ENCODE assay signal across 1 cellular context in the genomic region with DNA sequence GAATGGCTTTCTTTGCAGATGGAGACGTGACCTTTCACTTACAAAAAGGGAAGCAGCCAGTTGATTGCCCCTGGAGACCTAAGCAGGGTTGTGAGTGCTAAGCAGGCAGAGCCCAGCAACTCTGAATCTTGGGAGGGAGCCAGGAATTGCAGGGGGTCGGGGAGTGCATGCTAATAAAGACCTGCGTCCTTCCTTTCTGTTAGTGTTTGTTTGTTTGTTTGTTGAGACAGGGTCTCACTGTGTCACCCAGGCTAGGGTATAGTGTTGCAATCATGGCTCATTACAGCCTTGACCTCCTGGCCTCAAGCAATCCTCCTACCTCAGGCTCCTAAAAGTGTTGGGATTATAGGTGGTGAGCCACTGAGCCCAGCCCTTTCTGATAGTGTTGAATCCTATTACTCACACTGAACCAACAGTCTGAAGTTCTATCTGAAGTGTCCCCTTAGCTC.
TF ChIP-seq lines count a peak whose summit lies in the region.

No MANE protein-coding gene starts in this region.

TF ChIP-seq in GM23338, 12 proteins besides CTCF, POLR2A, EP300 and RAD21 (continued from another document):
- TF ChIP-seq, protein P1, sequence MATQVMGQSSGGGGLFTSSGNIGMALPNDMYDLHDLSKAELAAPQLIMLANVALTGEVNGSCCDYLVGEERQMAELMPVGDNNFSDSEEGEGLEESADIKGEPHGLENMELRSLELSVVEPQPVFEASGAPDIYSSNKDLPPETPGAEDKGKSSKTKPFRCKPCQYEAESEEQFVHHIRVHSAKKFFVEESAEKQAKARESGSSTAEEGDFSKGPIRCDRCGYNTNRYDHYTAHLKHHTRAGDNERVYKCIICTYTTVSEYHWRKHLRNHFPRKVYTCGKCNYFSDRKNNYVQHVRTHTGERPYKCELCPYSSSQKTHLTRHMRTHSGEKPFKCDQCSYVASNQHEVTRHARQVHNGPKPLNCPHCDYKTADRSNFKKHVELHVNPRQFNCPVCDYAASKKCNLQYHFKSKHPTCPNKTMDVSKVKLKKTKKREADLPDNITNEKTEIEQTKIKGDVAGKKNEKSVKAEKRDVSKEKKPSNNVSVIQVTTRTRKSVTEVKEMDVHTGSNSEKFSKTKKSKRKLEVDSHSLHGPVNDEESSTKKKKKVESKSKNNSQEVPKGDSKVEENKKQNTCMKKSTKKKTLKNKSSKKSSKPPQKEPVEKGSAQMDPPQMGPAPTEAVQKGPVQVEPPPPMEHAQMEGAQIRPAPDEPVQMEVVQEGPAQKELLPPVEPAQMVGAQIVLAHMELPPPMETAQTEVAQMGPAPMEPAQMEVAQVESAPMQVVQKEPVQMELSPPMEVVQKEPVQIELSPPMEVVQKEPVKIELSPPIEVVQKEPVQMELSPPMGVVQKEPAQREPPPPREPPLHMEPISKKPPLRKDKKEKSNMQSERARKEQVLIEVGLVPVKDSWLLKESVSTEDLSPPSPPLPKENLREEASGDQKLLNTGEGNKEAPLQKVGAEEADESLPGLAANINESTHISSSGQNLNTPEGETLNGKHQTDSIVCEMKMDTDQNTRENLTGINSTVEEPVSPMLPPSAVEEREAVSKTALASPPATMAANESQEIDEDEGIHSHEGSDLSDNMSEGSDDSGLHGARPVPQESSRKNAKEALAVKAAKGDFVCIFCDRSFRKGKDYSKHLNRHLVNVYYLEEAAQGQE (IDR thresholded peaks at IDR 0.05; ENCODE audit: unreplicated experiment) = no peak
- no peak for TF ChIP-seq STAT1 (IDR thresholded peaks at IDR 0.05; ENCODE audit: unreplicated experiment)
- TF ChIP-seq JUNB (IDR thresholded peaks at IDR 0.05; ENCODE audit: unreplicated experiment) = no peak
- no peak for TF ChIP-seq ZNF331 (CRISPR knock-in tag; IDR thresholded peaks at IDR 0.05; ENCODE audit: low read depth)
- TF ChIP-seq POLR2AphosphoS5 (IDR thresholded peaks at IDR 0.05; ENCODE audit: low read depth) = no peak
- no peak for TF ChIP-seq NANOG (IDR thresholded peaks at IDR 0.05; ENCODE audit: borderline replicate concordance)
- TF ChIP-seq EZH2phosphoT487 (IDR thresholded peaks at IDR 0.05; ENCODE audit: unreplicated experiment) = no peak
- TF ChIP-seq CREB1 (CRISPR knock-in tag; IDR thresholded peaks at IDR 0.05; ENCODE audit: low read depth) = no peak
- TF ChIP-seq ETS1 (IDR thresholded peaks at IDR 0.05) = no peak
